1 cellular context compared by ENCODE assay signal in the genomic region with DNA sequence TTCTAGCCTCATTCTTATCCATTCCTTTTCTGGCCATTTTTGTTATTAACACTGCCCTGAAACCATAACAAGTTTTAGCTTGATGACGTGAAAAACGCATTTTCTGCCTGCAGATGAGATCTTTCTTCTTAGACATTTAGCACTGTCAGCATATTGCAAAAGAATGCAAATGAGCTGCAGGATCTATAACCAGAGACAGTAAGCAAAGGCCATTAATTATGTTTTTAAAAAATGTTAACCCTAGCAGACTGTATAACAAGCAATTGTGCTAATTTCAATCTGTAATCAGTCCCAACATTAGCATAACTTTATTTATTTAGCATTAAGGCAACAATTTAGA.
TF ChIP-seq lines count a peak whose summit lies in the region.

No MANE protein-coding gene starts in this region.

TF ChIP-seq in GM23338, 12 proteins besides CTCF, POLR2A, EP300 and RAD21 (continued from another document):
- TF ChIP-seq ZNF462 (CRISPR knock-in tag; IDR thresholded peaks at IDR 0.05) (no peak), POLR2AphosphoS5 (IDR thresholded peaks at IDR 0.05; ENCODE audit: low read depth) (no peak), REST (IDR thresholded peaks at IDR 0.05; ENCODE audit: unreplicated experiment) (no peak)
- TF ChIP-seq, protein P1, sequence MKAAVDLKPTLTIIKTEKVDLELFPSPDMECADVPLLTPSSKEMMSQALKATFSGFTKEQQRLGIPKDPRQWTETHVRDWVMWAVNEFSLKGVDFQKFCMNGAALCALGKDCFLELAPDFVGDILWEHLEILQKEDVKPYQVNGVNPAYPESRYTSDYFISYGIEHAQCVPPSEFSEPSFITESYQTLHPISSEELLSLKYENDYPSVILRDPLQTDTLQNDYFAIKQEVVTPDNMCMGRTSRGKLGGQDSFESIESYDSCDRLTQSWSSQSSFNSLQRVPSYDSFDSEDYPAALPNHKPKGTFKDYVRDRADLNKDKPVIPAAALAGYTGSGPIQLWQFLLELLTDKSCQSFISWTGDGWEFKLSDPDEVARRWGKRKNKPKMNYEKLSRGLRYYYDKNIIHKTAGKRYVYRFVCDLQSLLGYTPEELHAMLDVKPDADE (IDR thresholded peaks at IDR 0.05): no peak
TF ChIP-seq in GM23338: peak in this region for 0.
